ENCODE assay signal across 16 cellular contexts in the genomic region with DNA sequence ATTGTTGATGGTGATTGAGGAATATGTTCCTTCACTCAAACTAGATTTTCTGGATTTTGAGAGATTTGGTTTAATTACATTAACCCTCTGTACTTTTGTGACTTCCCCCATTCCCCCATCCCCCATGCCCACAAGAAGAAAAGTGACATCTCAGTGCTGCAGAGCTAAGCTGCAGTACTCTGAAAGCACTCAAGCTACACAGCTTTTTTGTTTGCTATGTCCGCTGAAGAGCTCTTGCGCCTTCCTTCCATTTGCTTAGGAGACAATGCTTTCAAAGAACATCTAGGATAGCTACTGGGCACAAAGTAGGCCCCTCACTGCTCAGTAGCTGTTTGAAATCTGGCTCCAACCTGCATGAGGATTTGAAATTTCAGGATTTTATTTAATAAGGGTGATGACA.
"Had no signal": no experiment of that assay in that cellular context is flagged by ENCODE, and none has a peak within 500 bp of the region (broad histone marks: within the 10 kb centered on the region; RNA-seq: fewer than 3 reads in every experiment).

No MANE protein-coding gene starts in this region.

- H3K27me3 Mint-ChIP-seq: activated CD4-positive, alpha-beta memory T cell treated with anti-CD3 and anti-CD28 coated beads for 36 hours; stimulated activated naive B cell treated with anti-CD40 and anti-IgM and Interleukin-4, amounts not matched to agents 10 μg/mL and 1 μg/mL and 100 μg/mL, for 72 hours had no signal

- H3K36me3 ChIP-seq: esophagus muscularis mucosa, prostate gland, spleen, tibial nerve had no signal

- H3K4me3 ChIP-seq: esophagus muscularis mucosa, lung, prostate gland, spleen, tibial nerve had no signal

- H3K4me1 ChIP-seq: esophagus muscularis mucosa, prostate gland, spleen, tibial nerve had no signal

- H3K9me3 ChIP-seq: esophagus muscularis mucosa, prostate gland, spleen, tibial nerve had no signal

- H3K4me1 Mint-ChIP-seq: activated naive CD8-positive, alpha-beta T cell treated with anti-CD3 and anti-CD28 coated beads for 36 hours; naive B cell; stimulated activated naive B cell treated with anti-CD40 and anti-IgM and Interleukin-4, amounts not matched to agents 10 μg/mL and 1 μg/mL and 100 μg/mL, for 72 hours had no signal

- H3K27ac Mint-ChIP-seq: activated CD4-positive, alpha-beta memory T cell treated with anti-CD3 and anti-CD28 coated beads for 36 hours; activated naive CD8-positive, alpha-beta T cell treated with anti-CD3 and anti-CD28 coated beads for 36 hours; naive B cell; stimulated activated naive B cell treated with anti-CD40 and anti-IgM and Interleukin-4, amounts not matched to agents 10 μg/mL and 1 μg/mL and 100 μg/mL, for 72 hours had no signal

- H3K36me3 Mint-ChIP-seq: activated CD4-positive, alpha-beta memory T cell treated with anti-CD3 and anti-CD28 coated beads for 36 hours; activated naive CD8-positive, alpha-beta T cell treated with anti-CD3 and anti-CD28 coated beads for 36 hours; naive B cell; stimulated activated naive B cell treated with anti-CD40 and anti-IgM and Interleukin-4, amounts not matched to agents 10 μg/mL and 1 μg/mL and 100 μg/mL, for 72 hours had no signal

- H3K27me3 ChIP-seq: esophagus muscularis mucosa, spleen, tibial nerve had no signal

- H3K4me3 Mint-ChIP-seq: activated CD4-positive, alpha-beta memory T cell treated with anti-CD3 and anti-CD28 coated beads for 36 hours; activated naive CD8-positive, alpha-beta T cell treated with anti-CD3 and anti-CD28 coated beads for 36 hours; activated T-cell treated with anti-CD3 and anti-CD28 coated beads, Interleukin-2, amount 50 U/mL, for 4 hours; naive B cell; stimulated activated naive B cell treated with anti-CD40 and anti-IgM and Interleukin-4, amounts not matched to agents 10 μg/mL and 1 μg/mL and 100 μg/mL, for 72 hours had no signal

- H3K27ac ChIP-seq: esophagus muscularis mucosa, prostate gland, spleen, tibial nerve had no signal

- H3K9me3 Mint-ChIP-seq: activated CD4-positive, alpha-beta memory T cell treated with anti-CD3 and anti-CD28 coated beads for 36 hours; activated naive CD8-positive, alpha-beta T cell treated with anti-CD3 and anti-CD28 coated beads for 36 hours; activated T-cell treated with anti-CD3 and anti-CD28 coated beads, Interleukin-2, amount 50 U/mL, for 4 hours; stimulated activated naive B cell treated with anti-CD40 and anti-IgM and Interleukin-4, amounts not matched to agents 10 μg/mL and 1 μg/mL and 100 μg/mL, for 72 hours had no signal

- DNase-seq: activated CD4-positive, alpha-beta memory T cell treated with anti-CD3 and anti-CD28 coated beads for 36 hours; activated gamma-delta T cell; activated naive CD8-positive, alpha-beta T cell treated with anti-CD3 and anti-CD28 coated beads for 36 hours; activated T-cell treated with anti-CD3 and anti-CD28 coated beads, Interleukin-2, amount 50 U/mL, for 4 hours; left cardiac atrium; naive B cell; occipital lobe; spleen; stimulated activated CD4-positive, alpha-beta T cell treated with anti-CD3 and anti-CD28 coated beads, Interleukin-2, amount 100 ng/mL, for 24 hours; stimulated activated naive B cell treated with anti-CD40 and anti-IgM and Interleukin-4, amounts not matched to agents 10 μg/mL and 1 μg/mL and 100 μg/mL, for 72 hours; T-helper 9 cell had no signal

- ATAC-seq: activated T-cell treated with anti-CD3 and anti-CD28 coated beads, Interleukin-2, amount 50 U/mL, for 4 hours; left cardiac atrium; sciatic nerve; stimulated activated naive B cell treated with anti-CD40 and anti-IgM and Interleukin-4, amounts not matched to agents 10 μg/mL and 1 μg/mL and 100 μg/mL, for 72 hours had no signal
